24 cellular contexts compared by ENCODE assay signal in genomic region chr9:99035313-99035712, GRCh38.
"Had no signal": no experiment of that assay in that cellular context is flagged by ENCODE, and none has a peak within 500 bp of the region (broad histone marks: within the 10 kb centered on the region; RNA-seq: fewer than 3 reads in every experiment).

No MANE protein-coding gene starts in this region.

- ATAC-seq: activated T-cell treated with anti-CD3 and anti-CD28 coated beads, Interleukin-2, amount 50 U/mL, for 4 hours; heart right ventricle; left colon; natural killer cell; stimulated activated naive CD8-positive, alpha-beta T cell treated with anti-CD3 and anti-CD28 coated beads, Interleukin-15, Interleukin-2, amounts not matched to agents 100 U/mL and 50 U/mL, for 24 hours; upper lobe of right lung had no signal

- H3K27ac ChIP-seq: heart right ventricle, prostate gland, right atrium auricular region, spleen, upper lobe of right lung, VCaP had no signal

- DNase-seq: activated CD4-positive, alpha-beta T cell treated with anti-CD3 and anti-CD28 coated beads, Interleukin-2, amount 50 U/mL, for 1 hour; activated CD4-positive, CD25-positive, alpha-beta regulatory T cell treated with anti-CD3 and anti-CD28 coated beads, Interleukin-2, amount 50 U/mL, for 72 hours; activated CD8-positive, alpha-beta memory T cell treated with anti-CD3 and anti-CD28 coated beads for 24 hours; activated CD8-positive, alpha-beta memory T cell treated with anti-CD3 and anti-CD28 coated beads, Interleukin-2, amount 50 U/mL, for 4 hours; activated naive CD4-positive, alpha-beta T cell treated with Interleukin-2 at 50 U/mL for 16 hours; activated naive CD8-positive, alpha-beta T cell treated with anti-CD3 and anti-CD28 coated beads for 36 hours; activated T-cell treated with anti-CD3 and anti-CD28 coated beads, Interleukin-2, amount 50 U/mL, for 4 hours; amygdala; cerebellar nuclear complex; cortex of kidney; erythroblast; foreskin fibroblast; heart right ventricle; left colon; midbrain; natural killer cell; spleen; stimulated activated CD4-positive, alpha-beta T cell treated with anti-CD3 and anti-CD28 coated beads, Interleukin-4, amount 100 ng/mL, for 1 hour; stimulated activated naive CD8-positive, alpha-beta T cell treated with anti-CD3 and anti-CD28 coated beads, Interleukin-15, Interleukin-2, amounts not matched to agents 100 U/mL and 50 U/mL, for 24 hours; upper lobe of right lung had no signal

- H3K4me3 ChIP-seq: heart right ventricle, lung, prostate gland, right atrium auricular region, spleen, upper lobe of right lung had no signal
